In genomic region chr7:87345962-87346371, GRCh38 we compare ENCODE assay signal across 8 cellular contexts. TPM values are rescaled to one million over a fixed set of nuclear protein-coding genes. Genes with fewer than 3 reads are reported as not detected.
DNase-seq lines count a peak whose midpoint lies in the region; ATAC-seq, FAIRE-seq and TF ChIP-seq lines count a peak whose summit lies in the region.

No MANE protein-coding gene starts in this region.

- H3K27ac ChIP-seq in GM12878 (ENCODE audit: control insufficient read depth, insufficient read depth) (peak overlapping the region; percentile 76), thoracic aorta (peak overlapping the region; percentile 75 to 82)

- H4K20me1 ChIP-seq in GM12878 (ENCODE audit: control insufficient read depth, insufficient read depth) = no peaks in the 10 kb centered on the region

- H3K79me2 ChIP-seq in GM12878 (ENCODE audit: control insufficient read depth, insufficient read depth, low read length) = peaks cover 29% of the 10 kb centered on the region

- H3K27me3 ChIP-seq in GM12878 (replicated peaks in 1 of 2; ENCODE audit: control insufficient read depth in 2 of 2, insufficient read depth in 2 of 2, low read length in 1 of 2) = no peaks in the 10 kb centered on the region
- no peaks in the 10 kb centered on the region for H3K27me3 ChIP-seq in thoracic aorta (replicated peaks; ENCODE audit: insufficient read depth)

- H3K4me1 ChIP-seq in GM12878 (ENCODE audit: control insufficient read depth, insufficient read depth, low read length) = no peaks in the 10 kb centered on the region
- peaks cover 18 to 47% of the 10 kb centered on the region in 2 donors for H3K4me1 ChIP-seq in thoracic aorta (ENCODE audit: control insufficient read depth in 1 of 2, low read depth in 2 of 2)

- H3K36me3 ChIP-seq in GM12878 (ENCODE audit: control insufficient read depth in 2 of 2, insufficient read depth in 2 of 2, low read length in 1 of 2) (peaks cover 0 to 7% of the 10 kb centered on the region in 2 experiments; a peak in 2 of 4 replicates), thoracic aorta (peaks cover 11% of the 10 kb centered on the region)

- POLR2A ChIA-PET in GM12878 (lab: Charles Lee) = interaction anchor here (1.0 to 3.6 kb wide), 3 partner anchors 15 to 29 kb away, joined by 3 to 11 read pairs (median 10); no protein-coding TSS in a partner anchor

- RAD21 ChIA-PET in GM12878 (lab: Charles Lee; ENCODE audit: unreplicated experiment) = interaction anchor here (1.0 to 2.5 kb wide), 6 partner anchors 15 to 529 kb away, joined by 3 to 13 read pairs (median 3); no protein-coding TSS in a partner anchor

- peak; percentile 3 for ATAC-seq in HG03439 (IDR thresholded peaks at IDR 0.05; ENCODE audit: unreplicated experiment)
- peak; percentile 17 for ATAC-seq in GM12878
- ATAC-seq in left lobe of liver = peak; percentile 61
- no peak for ATAC-seq in thoracic aorta (ENCODE audit: insufficient number of reproducible peaks, low FRiP score, low read depth)

- WGBS in GM12878 (ENCODE audit: insufficient coverage, insufficient replicate concordance, low lambda C conversion rate, missing lambda C conversion rate) = 39% methylated on average over 8 of the region's 8 CpGs

- peak overlapping the region; percentile 74 for H3K9ac ChIP-seq in GM12878 (ENCODE audit: control insufficient read depth, insufficient read depth, low read length)

- no peak for FAIRE-seq in GM12878 (lab: Jason Lieb, UNC)

- H3K9me3 ChIP-seq in GM12878 (replicated peaks; ENCODE audit: control insufficient read depth, insufficient read depth, low read length) (no peaks in the 10 kb centered on the region), thoracic aorta (no peaks in the 10 kb centered on the region)

- no peak for TF ChIP-seq RAD21 in GM12878 (IDR thresholded peaks at IDR 0.05; ENCODE audit: insufficient read depth, low read depth, low read length)

- in situ Hi-C loops in GM12878 (cut with MboI) = no loop called here

- no peak for TF ChIP-seq POLR2A in GM12878 (IDR thresholded peaks at IDR 0.05; ENCODE audit: low read depth, low read length)

- DNase-seq in NCI-H2227 (lab: John Stamatoyannopoulos, UW; ENCODE audit: unreplicated experiment) = peak; percentile 58
- DNase-seq in NCI-H2227 treated with DMSO at 0.1 percent for 48 hours (lab: John Stamatoyannopoulos, UW) = no peak
- no peak for DNase-seq in GM12878 (ENCODE audit: low read depth, low spot score)
- DNase-seq in left lobe of liver (ENCODE audit: low spot score) = no peak
- no peak for DNase-seq in thoracic aorta (ENCODE audit: low spot score)
- DNase-seq in retina = no peak
- no peak for DNase-seq in MV-4-11 (lab: John Stamatoyannopoulos, UW)

- SMC1A ChIA-PET in GM12878 (lab: Charles Lee; ENCODE audit: uncharacterized antibody, unreplicated experiment) = interaction anchor here (1.0 to 5.9 kb wide), 9 partner anchors 9 to 255 kb away, joined by 3 to 37 read pairs (median 7); partner anchors contain the start of gene ABCB1

- H3K4me2 ChIP-seq in GM12878 (ENCODE audit: control insufficient read depth, insufficient read depth) = peak overlapping the region; percentile 94

- H3K4me3 ChIP-seq in GM12878 (peak overlapping the region; percentile 80), thoracic aorta (peak overlapping the region; percentile 78)

- intact Hi-C loops in GM12878 (cut with micrococcal nuclease; ENCODE audit: unreplicated experiment) = loop anchor here (1.0 to 10.0 kb wide), 2 partner anchors 128 to 579 kb away; no protein-coding TSS in a partner anchor

- no TSS peak for BruUV-seq in GM12878 (replicated peaks; lab: Mats Ljungman, UMichigan)

- TF ChIP-seq EP300 in GM12878 (IDR thresholded peaks at IDR 0.05; ENCODE audit: borderline replicate concordance in 1 of 2, control insufficient read depth in 1 of 2, low read depth in 2 of 2, low read length in 2 of 2) = no peak

- no peak for TF ChIP-seq CTCF in GM12878 (IDR thresholded peaks at IDR 0.05 in 2 of 3, conservative IDR thresholded peaks at IDR 0.05 in 1 of 3; ENCODE audit: control insufficient read depth in 2 of 3, extremely low read depth in 1 of 3, insufficient read depth in 1 of 3, low read depth in 3 of 3, low read length in 3 of 3)
- no peak for TF ChIP-seq CTCF in thoracic aorta (IDR thresholded peaks at IDR 0.05)

- peak overlapping the region; percentile 86 for H2AFZ ChIP-seq in GM12878 (ENCODE audit: control insufficient read depth, low read depth, low read length)

- CTCF ChIA-PET in GM12878 (lab: Yijun Ruan, JAX) = interaction anchor here (1.7 to 2.3 kb wide), 5 partner anchors 9 to 70 kb away, joined by 5 to 9 read pairs (median 7); no protein-coding TSS in a partner anchor

TF ChIP-seq in GM12878, 131 proteins besides CTCF, POLR2A, EP300 and RAD21:
- TF ChIP-seq SIN3A (IDR thresholded peaks at IDR 0.05; ENCODE audit: low read depth, low read length) (no peak), EZH2 (IDR thresholded peaks at IDR 0.05; ENCODE audit: borderline replicate concordance, control insufficient read depth, low read depth, low read length) (peak; percentile 65; the same call in 1 of the 2 replicates)

RNA-seq across cellular contexts. Expression of gene CROT, which starts 0.5 kb away (rescaled TPM):
- 51.6 and 54.8 TPM in 2 replicates for total RNA-seq in GM12878 (2013; cell fraction: nucleolus; rRNA removed)
- total RNA-seq in GM12878 (2014; rRNA removed) (9.0 and 9.8 TPM in 2 replicates), GM12878 (2014; rRNA removed; fragmentation: Illumina TruSeq; extraction: Trizol) (13.0 and 13.1 TPM in 2 replicates), GM12878 (2021) (8.4 and 9.4 TPM in 2 replicates), left lobe of liver (14.0 TPM), thoracic aorta (10 to 100 TPM; 11.3 to 16.7 TPM)
- 3.1 TPM for polyA plus RNA-seq in GM12878 (2011; ENCODE audit: low read depth)
- polyA plus RNA-seq in GM12878 (2011; rRNA removed) (13.9 and 21.4 TPM in 2 replicates), GM12878 (2014; fragmentation: Illumina TruSeq; extraction: Trizol) (11.8 and 14.8 TPM in 2 replicates), GM12878 (2014; fragmentation: Nextera tagmentation; extraction: Ambion mirVana) (1 to 10 TPM; 5.5 to 6.0 TPM), GM12878 (2014; rRNA removed) (8.3 and 12.4 TPM in 2 replicates), GM12878 (2016; fragmentation: Nextera tagmentation; extraction: Ambion mirVana) (10 to 100 TPM; 14.6 to 15.9 TPM)
- 4.1 and 4.8 TPM in 2 replicates for polyA plus RNA-seq in GM12878 (2011; cell fraction: cytosol; rRNA removed)
- polyA plus RNA-seq in GM12878 (2011; cell fraction: nucleus; rRNA removed) = 14.8 and 22.2 TPM in 2 replicates
- 4.4 and 5.1 TPM in 2 replicates for polyA plus RNA-seq in GM12878 (2012)
- polyA minus RNA-seq in GM12878 (2011; rRNA and poly(A)+ RNA removed) = 7.1 and 8.9 TPM in 2 replicates
- 3.0 and 5.7 TPM in 2 replicates for polyA minus RNA-seq in GM12878 (2011; cell fraction: cytosol; rRNA and poly(A)+ RNA removed)
- polyA minus RNA-seq in GM12878 (2011; cell fraction: nucleus; rRNA and poly(A)+ RNA removed) = 14.3 and 27.0 TPM in 2 replicates
